8 cellular contexts compared by ENCODE assay signal in the genomic region with DNA sequence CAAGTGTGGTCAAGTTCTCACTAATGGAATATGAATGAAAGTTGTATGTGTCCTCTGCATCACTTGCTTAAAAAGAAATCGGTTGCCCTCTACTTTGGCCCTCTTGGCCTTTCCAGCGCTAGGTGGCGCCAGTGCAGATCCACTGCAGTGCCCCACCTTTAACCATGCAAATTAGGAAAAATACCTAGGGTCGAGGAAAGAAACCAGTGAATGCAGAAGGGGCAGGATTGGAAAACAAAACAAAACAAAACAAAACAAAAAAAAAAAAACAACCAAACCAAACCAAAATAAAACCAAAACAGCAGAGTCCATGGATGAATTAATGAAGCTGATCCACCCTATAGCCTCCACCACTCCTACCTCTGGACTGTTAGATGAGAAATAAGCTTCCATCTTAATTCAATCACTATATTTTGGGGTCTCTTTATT. TPM values are rescaled to one million over a fixed set of nuclear protein-coding genes. Genes with fewer than 3 reads are reported as not detected.
A peak's percentile ranks its signal among the peaks of the same experiment; 100 is the strongest.
DNase-seq lines count a peak whose midpoint lies in the region; ATAC-seq, FAIRE-seq and TF ChIP-seq lines count a peak whose summit lies in the region.

No MANE protein-coding gene starts in this region.

- ATAC-seq in activated naive CD4-positive, alpha-beta T cell treated with anti-CD3 and anti-CD28 coated beads, Interleukin-2, amount 50 U/mL, for 72 hours, result no peak
- ATAC-seq in left cardiac atrium, result no peak
- no peak for ATAC-seq in GM19463 (IDR thresholded peaks at IDR 0.05; ENCODE audit: unreplicated experiment)

- 1% methylated on average over 4 of the region's 4 CpGs for WGBS in sigmoid colon, 2 donors

- no peaks in the 10 kb centered on the region for H3K36me3 ChIP-seq in Loucy (ENCODE audit: insufficient read depth, low read length)
- H3K36me3 ChIP-seq in sigmoid colon, result no peaks in the 10 kb centered on the region

- DNase-seq in D721Med (ENCODE audit: insufficient read length, low spot score), result no peak
- peak; percentile 61 for DNase-seq in SK-N-DZ (ENCODE audit: low spot score)
- peak; percentile 72 to 87 for DNase-seq in activated naive CD4-positive, alpha-beta T cell treated with anti-CD3 and anti-CD28 coated beads, Interleukin-2, amount 50 U/mL, for 72 hours (ENCODE audit: low spot score in 2 of 2)
- peak; percentile 79 for DNase-seq in left cardiac atrium
- peak; percentile 85 for DNase-seq in sigmoid colon
- no peak for DNase-seq in epidermal melanocyte (ENCODE audit: insufficient read length, low spot score)

- H3K27me3 ChIP-seq in Loucy (ENCODE audit: insufficient read depth, low read length, poor library complexity, severe bottlenecking) (no peaks in the 10 kb centered on the region), sigmoid colon (no peaks in the 10 kb centered on the region)

- no peaks in the 10 kb centered on the region for H3K9me3 ChIP-seq in Loucy (ENCODE audit: insufficient read depth, low read depth, low read length)
- no peaks in the 10 kb centered on the region for H3K9me3 ChIP-seq in sigmoid colon

- H3K27ac ChIP-seq in sigmoid colon, result peak overlapping the region; percentile 96 to 98 (median 98)

- 0 out of 2 replicates have a peak overlapping the region, but pooled peaks have one; percentile 27 for H2AFZ ChIP-seq in Loucy (ENCODE audit: low read length)

- no peak for TF ChIP-seq EP300 in sigmoid colon (IDR thresholded peaks at IDR 0.05)

- intact Hi-C loops in left cardiac atrium (cut with DNase I) (loop anchor here (5.0 kb wide), 2 partner anchors 237 to 242 kb away; no protein-coding TSS in a partner anchor), sigmoid colon (cut with DNase I) (loop anchor here (1.0 to 10.0 kb wide), 3 partner anchors 239 to 449 kb away; a partner anchor contains a TSS)

- no peaks in the 10 kb centered on the region for H3K9me3 Mint-ChIP-seq in activated naive CD4-positive, alpha-beta T cell treated with anti-CD3 and anti-CD28 coated beads, Interleukin-2, amount 50 U/mL, for 72 hours

- H3K36me3 Mint-ChIP-seq in activated naive CD4-positive, alpha-beta T cell treated with anti-CD3 and anti-CD28 coated beads, Interleukin-2, amount 50 U/mL, for 72 hours, result peaks cover 0 to 14% of the 10 kb centered on the region in 2 donors

- H3F3A ChIP-seq in Loucy (ENCODE audit: low read depth), result peaks cover 12% of the 10 kb centered on the region; the same call in 1 of the 2 replicates

- no peak overlapping the region for H3K27ac Mint-ChIP-seq in activated naive CD4-positive, alpha-beta T cell treated with anti-CD3 and anti-CD28 coated beads, Interleukin-2, amount 50 U/mL, for 72 hours

- no peaks in the 10 kb centered on the region for H3K79me2 ChIP-seq in Loucy (ENCODE audit: insufficient read depth, low read length)

- TF ChIP-seq POLR2A in sigmoid colon (IDR thresholded peaks at IDR 0.05), result no peak

- H3K4me1 ChIP-seq in Loucy (ENCODE audit: insufficient read depth, low read length, poor library complexity, severe bottlenecking) (peaks cover 30% of the 10 kb centered on the region), sigmoid colon (peaks cover 3 to 40% (median 25%) of the 10 kb centered on the region in 4 donors)

- TF ChIP-seq CTCF in D721Med (IDR thresholded peaks at IDR 0.05; ENCODE audit: insufficient read depth, missing control alignments) (peak; percentile 96), Loucy (conservative IDR thresholded peaks at IDR 0.05; ENCODE audit: low read length) (peak; percentile 96), sigmoid colon (IDR thresholded peaks at IDR 0.05) (peak; percentile 61 to 81 (median 80))

- peak overlapping the region; percentile 40 for H3K4me2 ChIP-seq in Loucy (ENCODE audit: low read depth, low read length, poor library complexity, severe bottlenecking)

- no peaks in the 10 kb centered on the region for H3K9me2 ChIP-seq in Loucy (replicated peaks; ENCODE audit: low read depth, low read length)

- no peak for FAIRE-seq in D721Med (lab: Jason Lieb, UNC)

- H4K20me1 ChIP-seq in Loucy (ENCODE audit: insufficient read depth, low read length, poor library complexity, severe bottlenecking), result no peaks in the 10 kb centered on the region

- no peak overlapping the region for H3K9ac ChIP-seq in Loucy (ENCODE audit: low read depth, low read length, poor library complexity, severe bottlenecking)

- no peak overlapping the region for H3K4me3 ChIP-seq in Loucy (ENCODE audit: low read length, poor library complexity, severe bottlenecking)
- no peak overlapping the region for H3K4me3 ChIP-seq in sigmoid colon

RNA-seq across cellular contexts. Expression of a gene that starts 12.9 kb away (rescaled TPM):
- polyA plus RNA-seq in SK-N-DZ (2014; cell fraction: cytosol; rRNA removed), result 26.3 and 26.5 TPM in 2 replicates
- 90.0 and 115 TPM in 2 replicates for polyA plus RNA-seq in SK-N-DZ (2014; cell fraction: nucleus; rRNA removed)
- 10 to 100 TPM; 71.3 to 79.1 TPM for total RNA-seq in activated naive CD4-positive, alpha-beta T cell treated with anti-CD3 and anti-CD28 coated beads, Interleukin-2, amount 50 U/mL, for 72 hours
- total RNA-seq in left cardiac atrium, result 10 to 100 TPM; 48.6 to 60.5 TPM
- total RNA-seq in sigmoid colon, result 100 to 1,000 TPM in 1 of 4 donors, 10 to 100 TPM in 3; 73.7 to 121 (median 79.0) TPM
- 10 to 100 TPM; 18.0 to 25.0 (median 21.6) TPM for polyA plus RNA-seq in sigmoid colon

RNA-seq across cellular contexts. Expression of a gene that starts 27.4 kb away (rescaled TPM):
- 14.9 and 15.8 TPM in 2 replicates for polyA plus RNA-seq in SK-N-DZ (2014; cell fraction: cytosol; rRNA removed)
- 8.2 and 10.6 TPM in 2 replicates for polyA plus RNA-seq in SK-N-DZ (2014; cell fraction: nucleus; rRNA removed)
- 100 to 1,000 TPM; 154 to 156 TPM for total RNA-seq in activated naive CD4-positive, alpha-beta T cell treated with anti-CD3 and anti-CD28 coated beads, Interleukin-2, amount 50 U/mL, for 72 hours
- total RNA-seq in left cardiac atrium (10 to 100 TPM; 28.6 to 38.0 TPM), sigmoid colon (10 to 100 TPM; 33.8 to 45.6 (median 39.4) TPM)
- 100 to 1,000 TPM in 1 of 3 donors, 10 to 100 TPM in 2; 81.9 to 117 (median 90.7) TPM for polyA plus RNA-seq in sigmoid colon

Comparison
In these comparisons a context has a peak if more than half of its experiments do, and no peak if none do; other contexts are left out.
1. DNase-seq: peak in SK-N-DZ (single experiment), activated naive CD4-positive, alpha-beta T cell treated with anti-CD3 and anti-CD28 coated beads, Interleukin-2, amount 50 U/mL, for 72 hours (2 of 2), left cardiac atrium (single experiment) and sigmoid colon (single experiment); none in D721Med (single experiment) and epidermal melanocyte (single experiment).
2. Peak in every context shown above with its lines, with median percentiles within 50 percentile points of each other: CTCF ChIP-seq.